8 cellular contexts compared by ENCODE assay signal in the genomic region with DNA sequence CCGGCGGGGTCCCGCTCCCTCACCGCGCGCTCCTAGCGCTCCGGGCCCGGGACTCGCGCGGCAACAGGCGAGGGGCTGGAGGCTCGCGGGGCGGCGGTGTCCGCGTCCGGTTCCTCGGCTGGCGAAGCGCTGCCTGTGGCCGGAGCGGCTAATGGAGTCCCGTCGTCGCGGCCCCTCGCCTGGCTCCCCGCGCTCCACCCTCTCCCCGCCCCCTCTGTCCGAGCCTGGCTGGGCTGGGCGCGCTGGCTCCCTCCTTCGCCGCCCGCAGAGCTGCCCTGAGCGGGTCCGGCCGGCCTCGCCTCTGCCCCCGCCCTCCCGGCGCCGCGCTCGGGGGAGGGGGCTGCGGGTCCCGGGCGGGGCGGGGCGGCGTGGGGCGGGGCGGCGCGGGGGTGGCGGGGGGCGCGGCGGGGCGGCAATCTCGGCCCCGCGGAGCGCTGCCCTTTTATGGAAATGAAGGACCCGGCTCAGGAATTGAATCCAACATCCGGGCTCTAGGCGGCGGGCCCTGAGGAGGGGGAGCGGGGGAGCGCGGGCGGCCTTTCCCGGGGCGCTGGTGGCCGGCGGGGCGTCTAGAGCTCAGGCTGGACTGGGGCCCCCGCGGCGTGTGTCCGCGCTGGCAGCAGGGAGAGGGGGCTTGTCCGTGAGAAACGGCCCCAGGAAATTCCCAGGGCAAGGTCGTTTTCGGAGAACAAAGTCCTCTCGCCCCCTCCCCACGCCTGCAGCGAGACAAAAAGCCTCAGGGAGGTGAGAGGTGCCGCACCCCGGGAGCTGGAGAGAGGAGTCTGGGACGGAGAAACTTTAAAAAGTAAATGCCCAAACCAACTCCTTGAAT. TPM values are rescaled to one million over a fixed set of nuclear protein-coding genes. Genes with fewer than 3 reads are reported as not detected.
DNase-seq lines count a peak whose midpoint lies in the region; ATAC-seq, FAIRE-seq and TF ChIP-seq lines count a peak whose summit lies in the region.

A gene with protein sequence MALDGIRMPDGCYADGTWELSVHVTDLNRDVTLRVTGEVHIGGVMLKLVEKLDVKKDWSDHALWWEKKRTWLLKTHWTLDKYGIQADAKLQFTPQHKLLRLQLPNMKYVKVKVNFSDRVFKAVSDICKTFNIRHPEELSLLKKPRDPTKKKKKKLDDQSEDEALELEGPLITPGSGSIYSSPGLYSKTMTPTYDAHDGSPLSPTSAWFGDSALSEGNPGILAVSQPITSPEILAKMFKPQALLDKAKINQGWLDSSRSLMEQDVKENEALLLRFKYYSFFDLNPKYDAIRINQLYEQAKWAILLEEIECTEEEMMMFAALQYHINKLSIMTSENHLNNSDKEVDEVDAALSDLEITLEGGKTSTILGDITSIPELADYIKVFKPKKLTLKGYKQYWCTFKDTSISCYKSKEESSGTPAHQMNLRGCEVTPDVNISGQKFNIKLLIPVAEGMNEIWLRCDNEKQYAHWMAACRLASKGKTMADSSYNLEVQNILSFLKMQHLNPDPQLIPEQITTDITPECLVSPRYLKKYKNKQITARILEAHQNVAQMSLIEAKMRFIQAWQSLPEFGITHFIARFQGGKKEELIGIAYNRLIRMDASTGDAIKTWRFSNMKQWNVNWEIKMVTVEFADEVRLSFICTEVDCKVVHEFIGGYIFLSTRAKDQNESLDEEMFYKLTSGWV (minus strand): TSS at position 153 of the 832 bp plus-strand sequence. CDS start 482 bp downstream, outside the sequence.

- BruUV-seq in PC-3 (replicated peaks; lab: Mats Ljungman, UMichigan) = no TSS peak

- H3K79me2 ChIP-seq in PC-3 (ENCODE audit: low read length) (peaks cover 45% of the 10 kb centered on the region), astrocyte (ENCODE audit: insufficient read depth, low read length) (peaks cover 48% of the 10 kb centered on the region)

- DNase-seq in stimulated activated CD4-positive, alpha-beta T cell treated with anti-CD3 and anti-CD28 coated beads, Interleukin-12 subunit alpha, Interleukin-12 subunit beta, amount 100 ng/mL, for 4 hours = peak; percentile 8
- DNase-seq in stimulated activated CD4-positive, alpha-beta T cell treated with anti-CD3 and anti-CD28 coated beads, Interleukin-1b, Interleukin-23, amount 100 ng/mL, for 48 hours = no peak
- peak; percentile 78 for DNase-seq in HT1080 (ENCODE audit: low read depth)
- peak; percentile 83 for DNase-seq in PC-3
- DNase-seq in astrocyte (ENCODE audit: low read depth) = peak; percentile 68
- peak; percentile 91 for DNase-seq in left cardiac atrium
- peak; percentile 88 to 93 (median 92) for DNase-seq in pancreas

- H3K27me3 ChIP-seq in PC-3 (ENCODE audit: low read length) (no peaks in the 10 kb centered on the region), astrocyte (ENCODE audit: insufficient read depth, low read length) (no peaks in the 10 kb centered on the region), pancreas (no peaks in the 10 kb centered on the region)

- WGBS in pancreas, 2 donors = 1% methylated on average over 45 to 95 of the region's 96 CpGs

- H3F3A ChIP-seq in PC-3 (ENCODE audit: low read length, unreplicated experiment) = no peaks in the 10 kb centered on the region

- FAIRE-seq in astrocyte (lab: Jason Lieb, UNC) (no peak), pancreas (lab: Jason Lieb, UNC) (no peak)

- H2AFZ ChIP-seq in PC-3 (ENCODE audit: low read length) (peak within 1 kb of the TSS; percentile 100), astrocyte (ENCODE audit: low read depth, low read length) (peak within 1 kb of the TSS; percentile 83)

- H3K4me3 Mint-ChIP-seq in astrocyte (ENCODE audit: unreplicated experiment) = peak within 1 kb of the TSS; percentile 99

- no peaks in the 10 kb centered on the region for H3K9me2 ChIP-seq in PC-3 (replicated peaks; ENCODE audit: low read length)

- H3K4me2 ChIP-seq in PC-3 (ENCODE audit: low read length) = peak within 1 kb of the TSS; percentile 88
- H3K4me2 ChIP-seq in astrocyte (ENCODE audit: low read length) = peak within 1 kb of the TSS; percentile 95

- TF ChIP-seq CTCF in PC-3 (conservative IDR thresholded peaks at IDR 0.05; ENCODE audit: low read depth, low read length) (no peak), astrocyte (IDR thresholded peaks at IDR 0.05; ENCODE audit: insufficient read depth, low read depth, low read length) (no peak), pancreas (IDR thresholded peaks at IDR 0.05) (no peak)

- no peaks in the 10 kb centered on the region for H3K9me3 Mint-ChIP-seq in astrocyte (ENCODE audit: unreplicated experiment)

- H3K4me1 ChIP-seq in PC-3 (ENCODE audit: insufficient read depth, low read length) (peaks cover 25% of the 10 kb centered on the region), astrocyte (ENCODE audit: insufficient read depth, low read length) (peaks cover 20% of the 10 kb centered on the region), pancreas (peaks cover 0 to 16% (median 7%) of the 10 kb centered on the region in 3 donors)

- POLR2A ChIA-PET in PC-3 (lab: Charles Lee; ENCODE audit: unreplicated experiment) = interaction anchor here (0.5 to 1.2 kb wide), 5 partner anchors 32 to 1962 kb away, joined by 4 to 5 read pairs (median 4); no protein-coding TSS in a partner anchor

- H3K36me3 ChIP-seq in PC-3 (ENCODE audit: low read depth, low read length) (no peaks in the 10 kb centered on the region), astrocyte (ENCODE audit: insufficient read depth, low read length) (peaks cover 4% of the 10 kb centered on the region), pancreas (no peaks in the 10 kb centered on the region)

- peak within 1 kb of the TSS; percentile 93 for H3K9ac ChIP-seq in PC-3 (ENCODE audit: low read length)
- peak within 1 kb of the TSS; percentile 97 for H3K9ac ChIP-seq in astrocyte (ENCODE audit: low read length)

- no peaks in the 10 kb centered on the region for H3K27me3 Mint-ChIP-seq in astrocyte (ENCODE audit: low read depth, unreplicated experiment)

- H3K4me3 ChIP-seq in PC-3 (ENCODE audit: low read length) (peak within 1 kb of the TSS; percentile 82), astrocyte (ENCODE audit: insufficient read depth, low read depth, low read length) (peak within 1 kb of the TSS; percentile 98), pancreas (peak within 1 kb of the TSS; percentile 81 to 94 (median 86))

- peak within 1 kb of the TSS; percentile 80 for H3K27ac ChIP-seq in PC-3 (ENCODE audit: low read length)
- peak within 1 kb of the TSS; percentile 96 for H3K27ac ChIP-seq in astrocyte (ENCODE audit: low read depth, low read length)
- peak within 1 kb of the TSS; percentile 75 to 97 (median 95) for H3K27ac ChIP-seq in pancreas

- H3K9me3 ChIP-seq in PC-3 (ENCODE audit: low read length) (no peaks in the 10 kb centered on the region), astrocyte (ENCODE audit: insufficient read depth, low read depth, low read length) (no peaks in the 10 kb centered on the region), pancreas (no peaks in the 10 kb centered on the region)

- peaks cover 28% of the 10 kb centered on the region for H3K4me1 Mint-ChIP-seq in astrocyte (ENCODE audit: low read depth, unreplicated experiment)

- ATAC-seq in PC-3 (peak; percentile 90), left cardiac atrium (peak; percentile 93 to 94), pancreas (peak; percentile 88 to 91 (median 89)), GM19467 (IDR thresholded peaks at IDR 0.05; ENCODE audit: unreplicated experiment) (no peak)

- H4K20me1 ChIP-seq in PC-3 (ENCODE audit: low read length) = peaks cover 15% of the 10 kb centered on the region
- H4K20me1 ChIP-seq in astrocyte (ENCODE audit: insufficient read depth, low read length) = peaks cover 43% of the 10 kb centered on the region

- H3K36me3 Mint-ChIP-seq in astrocyte (ENCODE audit: low read depth, unreplicated experiment) = peaks cover 10% of the 10 kb centered on the region

- intact Hi-C loops in PC-3 (cut with micrococcal nuclease) = loop anchor here (1.0 to 10.0 kb wide), 6 partner anchors 9 to 396 kb away; partner anchors contain the start of genes GPR137C, STYX and TXNDC16
- intact Hi-C loops in left cardiac atrium (cut with DNase I) = loop anchor here in 1 of 2 donors (5.0 kb wide), 2 partner anchors 74 to 91 kb away; no protein-coding TSS in a partner anchor
- intact Hi-C loops in pancreas (cut with DNase I) = no loop called here

- H3K27ac Mint-ChIP-seq in astrocyte (ENCODE audit: unreplicated experiment) = peak within 1 kb of the TSS; percentile 94

- CTCF ChIA-PET in PC-3 (lab: Charles Lee) = interaction anchor here (0.5 to 2.0 kb wide), 6 partner anchors 10 to 1003 kb away, joined by 3 to 10 read pairs (median 4); no protein-coding TSS in a partner anchor

RNA-seq across cellular contexts. Expression of the gene that starts here (rescaled TPM):
- total RNA-seq in HT1080 (2014; rRNA removed; shearing (Covaris generic)) = 58.0 and 60.8 TPM in 2 replicates
- 52.1 and 60.9 TPM in 2 replicates for polyA plus RNA-seq in HT1080 (2015; cell fraction: cytosol; rRNA removed)
- polyA plus RNA-seq in HT1080 (2015; cell fraction: nucleus; rRNA removed) = 83.1 and 97.3 TPM in 2 replicates
- total RNA-seq in PC-3 (2014; rRNA removed) (29.1 and 38.6 TPM in 2 replicates), astrocyte (324 and 364 TPM in 2 replicates), left cardiac atrium (100 to 1,000 TPM; 113 to 156 TPM), pancreas (10 to 100 TPM; 14.4 to 27.9 (median 16.6) TPM)
- 10 to 100 TPM; 10.4 to 19.4 TPM for polyA plus RNA-seq in pancreas
